ENCODE assay signal across 8 cellular contexts in the genomic region with DNA sequence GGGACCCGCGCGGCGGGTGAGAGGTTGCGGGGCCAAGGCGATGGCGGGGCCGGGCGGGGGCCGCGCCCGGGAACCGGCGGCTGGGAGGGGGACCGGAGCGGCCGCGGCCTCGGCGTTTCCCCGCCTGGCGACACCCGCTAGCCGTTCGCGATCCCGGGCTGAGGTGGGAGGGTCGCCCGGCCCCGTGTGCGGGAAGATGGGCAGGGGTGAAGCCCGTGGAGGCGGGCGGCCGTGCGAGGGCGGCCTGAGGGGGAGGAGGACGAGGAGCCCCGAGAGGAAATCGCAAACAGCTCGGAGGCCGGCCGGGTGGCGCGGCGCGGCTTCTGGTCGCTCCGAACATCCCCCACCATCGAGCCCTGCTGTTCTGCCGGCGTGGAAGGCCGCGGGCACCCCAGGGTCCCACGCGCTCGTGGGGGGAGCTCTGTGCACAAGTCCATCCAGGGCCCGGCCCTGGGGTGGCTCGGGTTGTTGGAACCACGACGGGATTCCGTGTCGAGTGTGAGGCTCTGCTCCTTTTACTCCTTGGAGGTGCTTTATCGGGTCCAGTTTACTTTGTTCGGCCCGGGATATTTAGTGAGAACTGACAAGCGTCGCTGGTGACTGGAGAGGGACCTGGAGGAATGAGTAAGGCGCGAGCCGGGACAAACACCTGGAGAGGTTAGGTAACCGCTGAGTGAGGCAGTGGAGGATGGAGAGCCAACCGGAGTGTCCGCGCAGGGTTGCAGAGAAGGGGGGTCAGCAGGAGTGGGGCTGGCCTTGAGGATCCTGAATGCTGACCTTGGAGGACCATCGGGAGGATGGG. TPM values are rescaled to one million over a fixed set of nuclear protein-coding genes. Genes with fewer than 3 reads are reported as not detected.
A peak's percentile ranks its signal among the peaks of the same experiment; 100 is the strongest.
DNase-seq lines count a peak whose midpoint lies in the region; ATAC-seq and TF ChIP-seq lines count a peak whose summit lies in the region.

No MANE protein-coding gene starts in this region.

- H3K4me3 Mint-ChIP-seq in activated B cell treated with CpG ODN at 0.5 μM for 24 hours = peak overlapping the region; percentile 95

- no peak for TF ChIP-seq CTCF in activated B cell treated with CpG ODN at 0.5 μM for 24 hours (IDR thresholded peaks at IDR 0.05)

- H3K27me3 Mint-ChIP-seq in activated B cell treated with CpG ODN at 0.5 μM for 24 hours = no peaks in the 10 kb centered on the region

- POLR2A ChIA-PET in activated B cell treated with CpG ODN at 0.5 μM for 24 hours (lab: Charles Lee) = interaction anchor here (0.7 to 3.3 kb wide), 14 partner anchors 9 to 400 kb away, joined by 3 to 28 read pairs (median 5); partner anchors contain the start of genes CIB1, GDPGP1 and IQGAP1

- peaks cover 2% of the 10 kb centered on the region for H3K36me3 Mint-ChIP-seq in activated B cell treated with CpG ODN at 0.5 μM for 24 hours (ENCODE audit: low read depth)

- no peaks in the 10 kb centered on the region for H3K9me3 Mint-ChIP-seq in activated B cell treated with CpG ODN at 0.5 μM for 24 hours

- peak overlapping the region; percentile 81 for H3K27ac Mint-ChIP-seq in activated B cell treated with CpG ODN at 0.5 μM for 24 hours

- intact Hi-C loops in activated B cell treated with CpG ODN at 0.5 μM for 24 hours (cut with micrococcal nuclease) = loop anchor here (1.0 to 5.0 kb wide), 4 partner anchors 42 to 402 kb away; partner anchors contain the start of genes BLM and HDDC3

- DNase-seq in EH (ENCODE audit: low read depth) (peak; percentile 58), HuH-7.5 (ENCODE audit: low spot score) (peak; percentile 86), activated B cell treated with CpG ODN at 0.5 μM for 24 hours (no peak), cerebellum (ENCODE audit: low spot score) (peak; percentile 33), kidney tubule cell (ENCODE audit: low spot score) (peak; percentile 73), NCI-H1436 treated with DMSO at 0.1 percent for 48 hours (lab: John Stamatoyannopoulos, UW) (no peak)
- peak; percentile 10 to 28 (median 22) for DNase-seq in stimulated activated CD4-positive, alpha-beta T cell treated with anti-CD3 and anti-CD28 coated beads, Interleukin-1b, Interleukin-23, amount 100 ng/mL, for 24 hours (ENCODE audit: low read depth in 4 of 4, low spot score in 1 of 4)

- H3K4me1 Mint-ChIP-seq in activated B cell treated with CpG ODN at 0.5 μM for 24 hours = peaks cover 51% of the 10 kb centered on the region

- peak; percentile 53 for ATAC-seq in GM21529 (IDR thresholded peaks at IDR 0.05; ENCODE audit: unreplicated experiment)
- peak; percentile 42 for ATAC-seq in activated B cell treated with CpG ODN at 0.5 μM for 24 hours (ENCODE audit: low read depth)

- CTCF ChIA-PET in activated B cell treated with CpG ODN at 0.5 μM for 24 hours (lab: Charles Lee) = interaction anchor here (0.7 to 2.4 kb wide), 5 partner anchors 14 to 355 kb away, joined by 3 to 7 read pairs (median 4); no protein-coding TSS in a partner anchor

RNA-seq across cellular contexts. Expression of gene CRTC3, which starts 0.7 kb away (rescaled TPM):
- total RNA-seq in activated B cell treated with CpG ODN at 0.5 μM for 24 hours (54.7 and 65.0 TPM in 2 replicates), cerebellum (43.8 TPM)

Comparison
In these comparisons a context has a peak if more than half of its experiments do, and no peak if none do; other contexts are left out.
1. DNase-seq: peak in EH (single experiment), HuH-7.5 (single experiment), cerebellum (single experiment), kidney tubule cell (single experiment) and stimulated activated CD4-positive, alpha-beta T cell treated with anti-CD3 and anti-CD28 coated beads, Interleukin-1b, Interleukin-23, amount 100 ng/mL, for 24 hours (4 of 4); none in activated B cell treated with CpG ODN at 0.5 μM for 24 hours (single experiment) and NCI-H1436 treated with DMSO at 0.1 percent for 48 hours (single experiment).